1 cellular context compared by ENCODE assay signal in genomic region chr10:73358331-73359279, GRCh38.
TF ChIP-seq lines count a peak whose summit lies in the region.

Gene CFAP70 (minus strand): TSS chr10:73358864. CDS start chr10:73354796, 4,068 bp downstream.

TF ChIP-seq in HepG2, 621 proteins besides CTCF, POLR2A, EP300 and RAD21 (continued from another document and continues in another):
- no peak for TF ChIP-seq ZBTB40 (IDR thresholded peaks at IDR 0.05)
- peak; percentile 58 for TF ChIP-seq ZBTB40 (CRISPR knock-in tag; IDR thresholded peaks at IDR 0.05)
- TF ChIP-seq ZNF614 (CRISPR knock-in tag; IDR thresholded peaks at IDR 0.05; ENCODE audit: borderline replicate concordance), result peak; percentile 42; the same call in 1 of the 2 replicates
- peak; percentile 27; the same call in 1 of the 2 replicates for TF ChIP-seq MXD4 (CRISPR knock-in tag; IDR thresholded peaks at IDR 0.05)
- TF ChIP-seq ZNF569 (CRISPR knock-in tag; IDR thresholded peaks at IDR 0.05; ENCODE audit: borderline replicate concordance), result no peak
- TF ChIP-seq SIX1 (CRISPR knock-in tag; IDR thresholded peaks at IDR 0.05; ENCODE audit: borderline replicate concordance), result no peak
- peak; percentile 46; the same call in 1 of the 2 replicates for TF ChIP-seq GABPB1 (CRISPR knock-in tag; IDR thresholded peaks at IDR 0.05)
- TF ChIP-seq ZNF691 (CRISPR knock-in tag; IDR thresholded peaks at IDR 0.05; ENCODE audit: borderline replicate concordance, low read depth), result no peak
- TF ChIP-seq ZNF407 (CRISPR knock-in tag; IDR thresholded peaks at IDR 0.05; ENCODE audit: not compliant biosample characterization), result no peak
- peak; percentile 36 for TF ChIP-seq AGO1 (IDR thresholded peaks at IDR 0.05; ENCODE audit: low read depth, low read length, poor library complexity, severe bottlenecking)
- peak; percentile 71 for TF ChIP-seq GATAD1 (CRISPR knock-in tag; IDR thresholded peaks at IDR 0.05)
- TF ChIP-seq FOXJ3 (CRISPR knock-in tag; IDR thresholded peaks at IDR 0.05; ENCODE audit: borderline replicate concordance), result peak; percentile 43; the same call in 1 of the 2 replicates
- TF ChIP-seq MED8 (CRISPR knock-in tag; IDR thresholded peaks at IDR 0.05; ENCODE audit: insufficient replicate concordance), result no peak
- no peak for TF ChIP-seq ZNF567 (CRISPR knock-in tag; IDR thresholded peaks at IDR 0.05; ENCODE audit: borderline replicate concordance)
- peak; percentile 85 for TF ChIP-seq POLR2G (IDR thresholded peaks at IDR 0.05; ENCODE audit: low read depth, low read length)
- no peak for TF ChIP-seq ZBTB26 (CRISPR knock-in tag; IDR thresholded peaks at IDR 0.05; ENCODE audit: borderline replicate concordance)
- 0 out of 2 replicates have a peak, but pooled peaks have one; percentile 15 for TF ChIP-seq ZNF766 (CRISPR knock-in tag; IDR thresholded peaks at IDR 0.05; ENCODE audit: borderline replicate concordance)
- TF ChIP-seq ZNF558 (CRISPR knock-in tag; IDR thresholded peaks at IDR 0.05; ENCODE audit: borderline replicate concordance), result peak; percentile 29; the same call in 1 of the 2 replicates
- TF ChIP-seq ZNF333 (CRISPR knock-in tag; IDR thresholded peaks at IDR 0.05; ENCODE audit: borderline replicate concordance), result no peak
- TF ChIP-seq LCORL (IDR thresholded peaks at IDR 0.05), result no peak
- no peak for TF ChIP-seq LCORL (CRISPR knock-in tag; IDR thresholded peaks at IDR 0.05)
- no peak for TF ChIP-seq HNRNPUL1 (IDR thresholded peaks at IDR 0.05; ENCODE audit: low read depth, low read length)
- no peak for TF ChIP-seq ZC3H4 (CRISPR knock-in tag; IDR thresholded peaks at IDR 0.05; ENCODE audit: borderline replicate concordance)
- no peak for TF ChIP-seq SRSF1 (optimal IDR thresholded peaks at IDR 0.05; ENCODE audit: low read depth, low read length)
- TF ChIP-seq SIX4 (CRISPR knock-in tag; IDR thresholded peaks at IDR 0.05), result no peak
- peak; percentile 79 for TF ChIP-seq PHF8 (CRISPR knock-in tag; IDR thresholded peaks at IDR 0.05)
- TF ChIP-seq ZNF878 (CRISPR knock-in tag; IDR thresholded peaks at IDR 0.05), result no peak
- peak; percentile 52; the same call in 1 of the 2 replicates for TF ChIP-seq PITX1 (CRISPR knock-in tag; IDR thresholded peaks at IDR 0.05)
- TF ChIP-seq ATRX (CRISPR knock-in tag; IDR thresholded peaks at IDR 0.05; ENCODE audit: borderline replicate concordance), result no peak
- TF ChIP-seq ZNF83 (CRISPR knock-in tag; IDR thresholded peaks at IDR 0.05; ENCODE audit: borderline replicate concordance), result no peak
- TF ChIP-seq RBAK (CRISPR knock-in tag; IDR thresholded peaks at IDR 0.05), result no peak
- TF ChIP-seq REL (CRISPR knock-in tag; conservative IDR thresholded peaks at IDR 0.05), result no peak
- peak; percentile 55; the same call in 1 of the 2 replicates for TF ChIP-seq RFX1 (IDR thresholded peaks at IDR 0.05)
- no peak for TF ChIP-seq IKZF5 (CRISPR knock-in tag; IDR thresholded peaks at IDR 0.05)
- peak; percentile 58 for TF ChIP-seq POGZ (CRISPR knock-in tag; IDR thresholded peaks at IDR 0.05)
- TF ChIP-seq ISL2 (CRISPR knock-in tag; IDR thresholded peaks at IDR 0.05), result no peak
- peak; percentile 64; the same call in 1 of the 2 replicates for TF ChIP-seq ZSCAN31 (CRISPR knock-in tag; IDR thresholded peaks at IDR 0.05; ENCODE audit: low read depth)
- no peak for TF ChIP-seq SOX6 (IDR thresholded peaks at IDR 0.05)
- peak; percentile 46; the same call in 1 of the 2 replicates for TF ChIP-seq SOX6 (CRISPR knock-in tag; IDR thresholded peaks at IDR 0.05)
- 0 out of 2 replicates have a peak, but pooled peaks have one; percentile 47 for TF ChIP-seq ZNF292 (CRISPR knock-in tag; IDR thresholded peaks at IDR 0.05; ENCODE audit: borderline replicate concordance, low read depth)
- peak; percentile 75 for TF ChIP-seq UBTF (CRISPR knock-in tag; IDR thresholded peaks at IDR 0.05)
